In genomic region chr22:37242395-37242918, GRCh38 we compare ENCODE assay signal across 8 cellular contexts.
DNase-seq lines count a peak whose midpoint lies in the region; ATAC-seq and TF ChIP-seq lines count a peak whose summit lies in the region.

No MANE protein-coding gene starts in this region.

- H3K4me3 ChIP-seq in RWPE2 (ENCODE audit: severe bottlenecking) = peak overlapping the region; percentile 59

- no peak for TF ChIP-seq CTCF in RWPE2 (IDR thresholded peaks at IDR 0.05; ENCODE audit: poor library complexity, severe bottlenecking)

- peaks cover 11% of the 10 kb centered on the region for H3K4me1 ChIP-seq in RWPE2 (ENCODE audit: insufficient read depth, poor library complexity, severe bottlenecking)

- H3K36me3 ChIP-seq in RWPE2 (ENCODE audit: low read depth) = peaks cover 36% of the 10 kb centered on the region

- H3K9me3 ChIP-seq in RWPE2 (ENCODE audit: severe bottlenecking) = no peaks in the 10 kb centered on the region

- DNase-seq in RWPE2 (ENCODE audit: low spot score) (peak; percentile 76), islet precursor cell (peak; percentile 84), NCI-H146 treated with DMSO at 0.1 percent for 48 hours (lab: John Stamatoyannopoulos, UW; ENCODE audit: unreplicated experiment) (no peak), NCI-H446 (lab: John Stamatoyannopoulos, UW) (no peak)
- DNase-seq in activated effector memory CD4-positive, alpha-beta T cell treated with Interleukin-2 at 50 U/mL for 16 hours = peak; percentile 84
- DNase-seq in stimulated activated CD8-positive, alpha-beta memory T cell treated with anti-CD3 and anti-CD28 coated beads, Interleukin-15, amount 100 ng/mL, for 4 hours (ENCODE audit: low read depth in 2 of 2) = peak; percentile 78 to 90

- ATAC-seq in GM18868 (IDR thresholded peaks at IDR 0.05; ENCODE audit: unreplicated experiment) (peak; percentile 61), HG03095 (IDR thresholded peaks at IDR 0.05; ENCODE audit: unreplicated experiment) (peak; percentile 61), RWPE2 (ENCODE audit: low read depth) (peak; percentile 74)

- H3K27ac ChIP-seq in RWPE2 (ENCODE audit: poor library complexity, severe bottlenecking) = peak overlapping the region; percentile 66

- no peaks in the 10 kb centered on the region for H3K27me3 ChIP-seq in RWPE2 (ENCODE audit: insufficient read depth, poor library complexity, severe bottlenecking)

Comparison
In these comparisons a context has a peak if more than half of its experiments do, and no peak if none do; other contexts are left out.
1. DNase-seq: peak in RWPE2 (single experiment), activated effector memory CD4-positive, alpha-beta T cell treated with Interleukin-2 at 50 U/mL for 16 hours (single experiment), islet precursor cell (single experiment) and stimulated activated CD8-positive, alpha-beta memory T cell treated with anti-CD3 and anti-CD28 coated beads, Interleukin-15, amount 100 ng/mL, for 4 hours (2 of 2); none in NCI-H146 treated with DMSO at 0.1 percent for 48 hours (single experiment) and NCI-H446 (0 of 2).
2. Peak in every context shown above with its lines, with median percentiles within 50 percentile points of each other: ATAC-seq.